In the genomic region with DNA sequence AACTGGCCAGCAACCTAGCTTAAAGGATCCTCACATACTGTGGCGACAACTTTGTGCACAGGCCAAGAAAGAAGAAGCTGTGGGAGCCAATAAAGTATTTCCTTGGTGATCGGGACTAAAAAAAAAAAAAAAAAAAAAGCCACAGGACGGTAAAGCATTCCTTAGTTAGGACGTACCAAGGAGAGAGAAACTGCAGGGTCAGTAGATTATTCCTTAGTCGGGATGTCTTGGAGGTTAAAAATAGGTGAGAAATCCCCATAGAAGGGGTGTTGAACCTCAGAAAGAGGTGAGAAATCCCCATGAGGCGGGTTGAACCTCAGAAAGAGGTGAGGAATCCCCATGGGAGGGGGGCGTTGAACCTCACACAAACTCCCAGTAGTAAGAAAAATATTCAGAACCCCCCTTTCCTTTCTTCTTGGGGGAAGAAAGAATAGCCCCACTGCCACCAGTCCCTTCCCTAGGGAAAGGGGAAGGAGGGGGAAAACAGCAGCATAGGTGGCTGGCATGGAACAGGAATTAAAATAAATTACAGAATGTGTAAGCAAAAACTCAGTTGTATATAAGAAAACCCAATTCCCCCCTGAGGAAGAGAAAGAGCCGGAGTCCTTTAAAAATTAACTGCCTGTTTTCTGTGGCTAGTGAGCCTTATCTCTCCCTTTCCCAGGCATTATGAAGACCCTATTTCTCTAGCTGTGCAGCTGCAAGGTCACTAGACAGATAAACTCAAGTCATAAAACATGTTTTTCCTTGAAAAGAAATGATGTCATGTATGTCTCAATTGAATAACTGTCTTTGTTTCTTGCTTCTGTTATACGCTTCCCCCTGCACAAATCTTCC, we compare ENCODE assay signal across 9 cellular contexts. TPM values are rescaled to one million over a fixed set of nuclear protein-coding genes. Genes with fewer than 3 reads are reported as not detected.
A peak's percentile ranks its signal among the peaks of the same experiment; 100 is the strongest.
DNase-seq lines count a peak whose midpoint lies in the region; ATAC-seq and TF ChIP-seq lines count a peak whose summit lies in the region.
"Had no signal": no experiment of that assay in that cellular context is flagged by ENCODE, and none has a peak within 500 bp of the region (broad histone marks: within the 10 kb centered on the region; RNA-seq: fewer than 3 reads in every experiment).

No MANE protein-coding gene starts in this region.

- H3K4me2 ChIP-seq in OCI-LY7 (ENCODE audit: low read length) = peak overlapping the region; percentile 86

- CTCF ChIA-PET in OCI-LY7 (lab: Charles Lee; ENCODE audit: unreplicated experiment) = no interaction called here

- peaks cover 7% of the 10 kb centered on the region; the same call in 1 of the 2 replicates for H3K9me3 ChIP-seq in ES-I3 (ENCODE audit: control insufficient read depth, insufficient read depth, low read length)
- peaks cover 27% of the 10 kb centered on the region for H3K9me3 ChIP-seq in OCI-LY7 (ENCODE audit: low read length)
- no peaks in the 10 kb centered on the region for H3K9me3 ChIP-seq in esophagus muscularis mucosa

- H3K9ac ChIP-seq in ES-I3 (ENCODE audit: low read depth, low read length) = peak overlapping the region; percentile 91

- TF ChIP-seq POLR2A in esophagus muscularis mucosa (IDR thresholded peaks at IDR 0.05; ENCODE audit: low read depth) = no peak

- H4K20me1 ChIP-seq in OCI-LY7 (ENCODE audit: insufficient read depth, low read length) = no peaks in the 10 kb centered on the region

- DNase-seq in OCI-LY7 (ENCODE audit: low spot score) (no peak), esophagus muscularis mucosa (ENCODE audit: extremely low spot score) (no peak), retina (peak; percentile 18), Ammon's horn (ENCODE audit: low spot score) (no peak), GDM1 (lab: John Stamatoyannopoulos, UW) (no peak), NCI-H1105 treated with DMSO at 0.1 percent for 48 hours (lab: John Stamatoyannopoulos, UW) (no peak)
- DNase-seq: T-helper 2 cell had no signal

- H3K27ac ChIP-seq in OCI-LY7 (ENCODE audit: low read depth, low read length, poor library complexity, severe bottlenecking) (peak overlapping the region; percentile 84), esophagus muscularis mucosa (replicated peaks in 1 of 4) (peak overlapping the region; percentile 90 to 95 (median 92))

- POLR2A ChIA-PET in OCI-LY7 (lab: Charles Lee) = interaction anchor here (0.5 to 5.0 kb wide), 9 partner anchors 8 to 149 kb away, joined by 3 to 41 read pairs (median 4); no protein-coding TSS in a partner anchor

- no peaks in the 10 kb centered on the region for H3K79me2 ChIP-seq in OCI-LY7 (ENCODE audit: insufficient read depth, low read depth, low read length)

- no TSS peak for BruUV-seq in OCI-LY7 (replicated peaks; lab: Mats Ljungman, UMichigan)

- H3K9me2 ChIP-seq in OCI-LY7 (ENCODE audit: insufficient read depth, low read length) = no peaks in the 10 kb centered on the region

- H3K4me3 ChIP-seq in OCI-LY7 (ENCODE audit: low read depth, low read length, poor library complexity, severe bottlenecking) (peak overlapping the region; percentile 18), esophagus muscularis mucosa (peak overlapping the region; percentile 64 to 73 (median 69))

- WGBS in esophagus muscularis mucosa = 39% methylated on average over 9 of the region's 9 CpGs

- no peak for ATAC-seq in HG03354 (IDR thresholded peaks at IDR 0.05; ENCODE audit: poor library complexity, severe bottlenecking, unreplicated experiment)

- H3K4me1 ChIP-seq in ES-I3 (ENCODE audit: insufficient read depth, low read length) (peaks cover 37% of the 10 kb centered on the region), OCI-LY7 (ENCODE audit: insufficient read depth, low read length, poor library complexity, severe bottlenecking) (peaks cover 44% of the 10 kb centered on the region), esophagus muscularis mucosa (peaks cover 15 to 44% (median 38%) of the 10 kb centered on the region in 4 donors)

- peak overlapping the region; percentile 85 for H2AFZ ChIP-seq in OCI-LY7 (ENCODE audit: low read length)

- H3K27me3 ChIP-seq in esophagus muscularis mucosa = no peaks in the 10 kb centered on the region

- no peak for TF ChIP-seq EP300 in esophagus muscularis mucosa (IDR thresholded peaks at IDR 0.05)

- intact Hi-C loops in OCI-LY7 (cut with micrococcal nuclease; ENCODE audit: unreplicated experiment) (loop anchor here (5.0 kb wide), 1 partner anchor 249 kb away; a partner anchor contains a TSS), esophagus muscularis mucosa (cut with DNase I) (loop anchor here (10.0 kb wide), 1 partner anchor 352 kb away; no protein-coding TSS in a partner anchor)

- TF ChIP-seq CTCF in OCI-LY7 (conservative IDR thresholded peaks at IDR 0.05; ENCODE audit: low read length) = no peak
- no peak for TF ChIP-seq CTCF in esophagus muscularis mucosa (IDR thresholded peaks at IDR 0.05)

- H3K36me3 ChIP-seq in ES-I3 (ENCODE audit: insufficient read depth, low read length) = no peaks in the 10 kb centered on the region
- peaks cover 31% of the 10 kb centered on the region for H3K36me3 ChIP-seq in OCI-LY7 (ENCODE audit: insufficient read depth, low read length)
- H3K36me3 ChIP-seq in esophagus muscularis mucosa = no peaks in the 10 kb centered on the region

RNA-seq across cellular contexts. Expression of a gene that starts 26.8 kb away (rescaled TPM):
- total RNA-seq in OCI-LY7 (2014; rRNA removed; shearing (Covaris generic)) = 35.7 and 35.9 TPM in 2 replicates
- total RNA-seq in OCI-LY7 (2022) = 26.6 and 35.4 TPM in 2 replicates
- total RNA-seq in esophagus muscularis mucosa = 1 to 10 TPM in 3 of 4 donors, under 1 TPM in 1; 0.19 to 1.8 (median 1.2) TPM

RNA-seq across cellular contexts. Expression of a gene that starts 46.5 kb away (rescaled TPM):
- 8.6 and 9.3 TPM in 2 replicates for total RNA-seq in OCI-LY7 (2014; rRNA removed; shearing (Covaris generic))
- total RNA-seq in OCI-LY7 (2022) = 9.9 and 10.9 TPM in 2 replicates
- under 1 TPM in 1 of 4 donors, not detected in 3; 0.83 TPM for total RNA-seq in esophagus muscularis mucosa

RNA-seq across cellular contexts. Expression of a gene that starts 55.4 kb away (rescaled TPM):
- total RNA-seq in OCI-LY7 (2014; rRNA removed; shearing (Covaris generic)) = under 0.01 and 0.03 TPM in 2 replicates
- 0.04 and 0.18 TPM in 2 replicates for total RNA-seq in OCI-LY7 (2022)
- 1 to 10 TPM in 1 of 4 donors, under 1 TPM in 3; 0.32 to 1.3 (median 0.73) TPM for total RNA-seq in esophagus muscularis mucosa

RNA-seq across cellular contexts. Expression of a gene that starts 57.3 kb away (rescaled TPM):
- 4.7 and 6.8 TPM in 2 replicates for total RNA-seq in OCI-LY7 (2014; rRNA removed; shearing (Covaris generic))
- 1.5 and 3.0 TPM in 2 replicates for total RNA-seq in OCI-LY7 (2022)
- total RNA-seq in esophagus muscularis mucosa = not detected

Comparison
In these comparisons a context has a peak if more than half of its experiments do, and no peak if none do; other contexts are left out.
1. RNA of a gene that starts 26.8 kb away (total RNA-seq): 26.6 to 35.9 TPM in OCI-LY7; 0.19 to 1.8 TPM in esophagus muscularis mucosa; every median in the first group is over 4 times any median in the second.
2. RNA of a gene that starts 46.5 kb away (total RNA-seq): 8.6 to 10.9 TPM in OCI-LY7; 0.83 TPM in esophagus muscularis mucosa; every median in the first group is over 4 times any median in the second.